In the genomic region with DNA sequence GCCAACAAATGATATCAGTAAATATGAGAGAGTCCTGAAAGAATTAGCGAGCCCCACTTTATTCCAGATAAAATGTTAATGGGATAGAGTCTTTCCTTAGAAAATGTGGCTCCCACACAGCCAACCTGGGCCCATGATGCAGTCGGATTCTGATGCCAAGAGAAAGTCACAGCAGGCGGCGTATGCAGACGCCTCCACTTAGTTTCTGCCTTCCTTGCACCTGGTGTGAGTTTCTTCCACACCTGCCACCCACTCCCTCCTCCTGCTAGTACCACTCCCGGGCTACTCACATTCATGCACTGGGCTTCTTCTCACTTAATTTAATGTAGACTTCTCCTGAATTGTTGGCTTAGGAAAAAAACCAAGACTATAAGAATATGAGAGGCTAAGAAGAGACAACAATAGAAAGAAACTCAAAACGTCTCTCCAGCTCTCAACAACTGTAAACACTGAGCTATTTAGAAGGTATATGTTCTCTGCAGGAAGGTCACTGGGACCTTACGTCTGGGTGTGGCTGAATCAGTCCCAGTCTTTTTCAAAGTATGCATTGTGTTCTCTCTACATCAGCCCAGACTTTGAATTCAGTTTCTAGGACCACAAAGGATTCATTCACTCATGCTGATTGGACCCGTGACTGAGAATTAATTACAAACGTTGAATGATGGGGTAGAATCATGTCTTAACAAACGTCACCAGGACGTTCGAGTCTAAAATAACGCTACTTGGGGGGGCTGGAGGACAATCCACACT, we compare ENCODE assay signal across 17 cellular contexts.
DNase-seq lines count a peak whose midpoint lies in the region; ATAC-seq and TF ChIP-seq lines count a peak whose summit lies in the region.
"Had no signal": no experiment of that assay in that cellular context is flagged by ENCODE, and none has a peak within 500 bp of the region (broad histone marks: within the 10 kb centered on the region; RNA-seq: fewer than 3 reads in every experiment).

No MANE protein-coding gene starts in this region.

- 50 to 56% methylated on average over 14 of the region's 14 CpGs for WGBS in heart right ventricle, 2 donors

- DNase-seq in left ventricle myocardium inferior (no peak), heart right ventricle (no peak), NCI-H748 (lab: John Stamatoyannopoulos, UW; ENCODE audit: unreplicated experiment) (peak; percentile 94), RWPE1 (ENCODE audit: low spot score) (no peak), LoVo (ENCODE audit: low spot score) (no peak), NCI-H1105 (lab: John Stamatoyannopoulos, UW) (no peak)
- DNase-seq in stimulated activated naive B cell treated with anti-CD40 and anti-IgM and Interleukin-4, amounts not matched to agents 10 μg/mL and 1 μg/mL and 100 μg/mL, for 72 hours: no peak
- DNase-seq: DMS79, NCI-H187, NCI-H2227 treated with DMSO at 0.1 percent for 48 hours, NCI-H524 treated with DMSO at 0.1 percent for 48 hours, Right ventricle myocardium superior had no signal

- H3K4me3 Mint-ChIP-seq in stimulated activated naive B cell treated with anti-CD40 and anti-IgM and Interleukin-4, amounts not matched to agents 10 μg/mL and 1 μg/mL and 100 μg/mL, for 72 hours: no peak overlapping the region
- H3K4me3 Mint-ChIP-seq: CD14-positive monocyte had no signal

- H3K9me3 ChIP-seq in left ventricle myocardium inferior (replicated peaks): no peaks in the 10 kb centered on the region
- H3K9me3 ChIP-seq in heart right ventricle: no peaks in the 10 kb centered on the region
- no peaks in the 10 kb centered on the region for H3K9me3 ChIP-seq in iPS-15b (ENCODE audit: control insufficient read depth, insufficient read depth, low read length)
- H3K9me3 ChIP-seq: A549 had no signal

- peaks cover 18 to 20% of the 10 kb centered on the region in 2 donors for H3K4me1 Mint-ChIP-seq in stimulated activated naive B cell treated with anti-CD40 and anti-IgM and Interleukin-4, amounts not matched to agents 10 μg/mL and 1 μg/mL and 100 μg/mL, for 72 hours

- TF ChIP-seq CTCF in left ventricle myocardium inferior (IDR thresholded peaks at IDR 0.05; ENCODE audit: borderline replicate concordance) (no peak), heart right ventricle (IDR thresholded peaks at IDR 0.05) (no peak), RWPE1 (conservative IDR thresholded peaks at IDR 0.05; ENCODE audit: low read depth) (no peak)

- H3K4me3 ChIP-seq in left ventricle myocardium inferior (no peak overlapping the region), heart right ventricle (no peak overlapping the region), iPS-15b (ENCODE audit: low read depth, low read length) (peak overlapping the region; percentile 9)
- H3K4me3 ChIP-seq: A549, GM12878 had no signal

- H3K36me3 ChIP-seq in left ventricle myocardium inferior (no peaks in the 10 kb centered on the region), heart right ventricle (no peaks in the 10 kb centered on the region), iPS-15b (ENCODE audit: control insufficient read depth, insufficient read depth, low read length) (no peaks in the 10 kb centered on the region)

- no peak overlapping the region for H3K9ac ChIP-seq in iPS-15b (ENCODE audit: low read depth, low read length)

- ATAC-seq in heart right ventricle: no peak
- ATAC-seq in stimulated activated naive B cell treated with anti-CD40 and anti-IgM and Interleukin-4, amounts not matched to agents 10 μg/mL and 1 μg/mL and 100 μg/mL, for 72 hours (replicated peaks): no peak
- ATAC-seq: A549, GM12878, HCT116 had no signal

- intact Hi-C loops in left ventricle myocardium inferior (cut with micrococcal nuclease) (no loop called here), heart right ventricle (cut with DNase I) (no loop called here)

- POLR2A ChIA-PET in RWPE1 (lab: Yijun Ruan, JAX; ENCODE audit: low non-redundant PET): no interaction called here

- H3K27me3 Mint-ChIP-seq in stimulated activated naive B cell treated with anti-CD40 and anti-IgM and Interleukin-4, amounts not matched to agents 10 μg/mL and 1 μg/mL and 100 μg/mL, for 72 hours: no peaks in the 10 kb centered on the region

- H3K36me3 Mint-ChIP-seq in stimulated activated naive B cell treated with anti-CD40 and anti-IgM and Interleukin-4, amounts not matched to agents 10 μg/mL and 1 μg/mL and 100 μg/mL, for 72 hours: peaks cover 16 to 27% of the 10 kb centered on the region in 2 donors

- H3K27ac ChIP-seq in left ventricle myocardium inferior (replicated peaks) (peak overlapping the region; percentile 12), heart right ventricle (peak overlapping the region in 3 of 10 donors; percentile 6 to 22 (median 10)), RWPE1 (no peak overlapping the region)
- H3K27ac ChIP-seq: A549 had no signal

- peak overlapping the region; percentile 74 for H3K27ac Mint-ChIP-seq in stimulated activated naive B cell treated with anti-CD40 and anti-IgM and Interleukin-4, amounts not matched to agents 10 μg/mL and 1 μg/mL and 100 μg/mL, for 72 hours

- peaks cover 7% of the 10 kb centered on the region for H3K27me3 ChIP-seq in left ventricle myocardium inferior (ENCODE audit: low read depth)
- no peaks in the 10 kb centered on the region for H3K27me3 ChIP-seq in heart right ventricle
- no peaks in the 10 kb centered on the region for H3K27me3 ChIP-seq in iPS-15b (ENCODE audit: control insufficient read depth, insufficient read depth, low read length)

- no peaks in the 10 kb centered on the region for H3K9me3 Mint-ChIP-seq in stimulated activated naive B cell treated with anti-CD40 and anti-IgM and Interleukin-4, amounts not matched to agents 10 μg/mL and 1 μg/mL and 100 μg/mL, for 72 hours

- peaks cover 19% of the 10 kb centered on the region for H3K4me1 ChIP-seq in left ventricle myocardium inferior
- peaks cover 0 to 21% (median 6%) of the 10 kb centered on the region in 9 donors for H3K4me1 ChIP-seq in heart right ventricle
- peaks cover 40% of the 10 kb centered on the region for H3K4me1 ChIP-seq in iPS-15b (ENCODE audit: control insufficient read depth, insufficient read depth, low read length)

- CTCF ChIA-PET in RWPE1 (lab: Yijun Ruan, JAX): no interaction called here
